26 cellular contexts compared by ENCODE assay signal in genomic region chr14:55625481-55625880, GRCh38.
"Had no signal": no experiment of that assay in that cellular context is flagged by ENCODE, and none has a peak within 500 bp of the region (broad histone marks: within the 10 kb centered on the region; RNA-seq: fewer than 3 reads in every experiment).

No MANE protein-coding gene starts in this region.

- H3K27ac ChIP-seq: brain microvascular endothelial cell, SK-N-MC had no signal

- H3K27me3 Mint-ChIP-seq: activated CD4-positive, alpha-beta memory T cell treated with anti-CD3 and anti-CD28 coated beads for 36 hours; activated CD4-positive, alpha-beta T cell treated with anti-CD3 and anti-CD28 coated beads, Interleukin-2, amount 10 ng/mL, durations not matched to agents 7 days and 5 days; activated naive CD8-positive, alpha-beta T cell treated with anti-CD3 and anti-CD28 coated beads, Interleukin-2, amount 50 U/mL, for 24 hours; T-cell had no signal

- H3K9me3 Mint-ChIP-seq: activated naive CD4-positive, alpha-beta T cell treated with anti-CD3 and anti-CD28 coated beads, Interleukin-2, amount 50 U/mL, for 72 hours; activated naive CD8-positive, alpha-beta T cell treated with anti-CD3 and anti-CD28 coated beads, Interleukin-2, amount 50 U/mL, for 24 hours; activated T-cell treated with anti-CD3 and anti-CD28 coated beads, Interleukin-2, amount 50 U/mL, for 4 hours had no signal

- H3K4me3 ChIP-seq: K562, SK-N-MC had no signal

- DNase-seq: activated CD4-positive, alpha-beta memory T cell treated with anti-CD3 and anti-CD28 coated beads for 36 hours; activated CD4-positive, alpha-beta T cell treated with anti-CD3 and anti-CD28 coated beads, Interleukin-2, amount 10 ng/mL, durations not matched to agents 7 days and 5 days; activated CD4-positive, CD25-positive, alpha-beta regulatory T cell; activated CD8-positive, alpha-beta memory T cell treated with anti-CD3 and anti-CD28 coated beads for 24 hours; activated effector memory CD4-positive, alpha-beta T cell treated with anti-CD3 and anti-CD28 coated beads, Interleukin-2, amount 50 U/mL, for 16 hours; activated naive CD4-positive, alpha-beta T cell treated with Interleukin-2 at 50 U/mL for 16 hours; activated naive CD8-positive, alpha-beta T cell treated with anti-CD3 and anti-CD28 coated beads, Interleukin-2, amount 50 U/mL, for 24 hours; activated T-cell treated with anti-CD3 and anti-CD28 coated beads, Interleukin-2, amount 50 U/mL, for 4 hours; amygdala; brain microvascular endothelial cell; Karpas-422; NCI-H1105 treated with DMSO at 0.1 percent for 48 hours; NCI-H1436 treated with DMSO at 0.1 percent for 48 hours; NCI-H187; NCI-H2081; NCI-H2227 treated with DMSO at 0.1 percent for 48 hours; NCI-H446 treated with DMSO at 0.1 percent for 48 hours; NCI-H526; NCI-H82; T-cell; T-helper 2 cell; T1000 had no signal

- H3K27ac Mint-ChIP-seq: activated CD4-positive, alpha-beta memory T cell treated with anti-CD3 and anti-CD28 coated beads for 36 hours; activated CD4-positive, alpha-beta T cell treated with anti-CD3 and anti-CD28 coated beads, Interleukin-2, amount 10 ng/mL, durations not matched to agents 7 days and 5 days; activated naive CD4-positive, alpha-beta T cell treated with anti-CD3 and anti-CD28 coated beads, Interleukin-2, amount 50 U/mL, for 72 hours; activated naive CD8-positive, alpha-beta T cell treated with anti-CD3 and anti-CD28 coated beads, Interleukin-2, amount 50 U/mL, for 24 hours had no signal

- H3K27me3 ChIP-seq: brain microvascular endothelial cell had no signal

- H3K4me3 Mint-ChIP-seq: activated CD4-positive, alpha-beta memory T cell treated with anti-CD3 and anti-CD28 coated beads for 36 hours; activated CD4-positive, alpha-beta T cell treated with anti-CD3 and anti-CD28 coated beads, Interleukin-2, amount 10 ng/mL, durations not matched to agents 7 days and 5 days; activated naive CD8-positive, alpha-beta T cell treated with anti-CD3 and anti-CD28 coated beads, Interleukin-2, amount 50 U/mL, for 24 hours; activated T-cell treated with anti-CD3 and anti-CD28 coated beads, Interleukin-2, amount 50 U/mL, for 4 hours; T-cell had no signal

- ATAC-seq: activated naive CD4-positive, alpha-beta T cell treated with anti-CD3 and anti-CD28 coated beads, Interleukin-2, amount 50 U/mL, for 72 hours; activated naive CD8-positive, alpha-beta T cell treated with anti-CD3 and anti-CD28 coated beads, Interleukin-2, amount 50 U/mL, for 24 hours; activated T-cell treated with anti-CD3 and anti-CD28 coated beads, Interleukin-2, amount 50 U/mL, for 4 hours; K562; Right ventricle myocardium inferior; T-cell had no signal
